32 cellular contexts compared by ENCODE assay signal in the genomic region with DNA sequence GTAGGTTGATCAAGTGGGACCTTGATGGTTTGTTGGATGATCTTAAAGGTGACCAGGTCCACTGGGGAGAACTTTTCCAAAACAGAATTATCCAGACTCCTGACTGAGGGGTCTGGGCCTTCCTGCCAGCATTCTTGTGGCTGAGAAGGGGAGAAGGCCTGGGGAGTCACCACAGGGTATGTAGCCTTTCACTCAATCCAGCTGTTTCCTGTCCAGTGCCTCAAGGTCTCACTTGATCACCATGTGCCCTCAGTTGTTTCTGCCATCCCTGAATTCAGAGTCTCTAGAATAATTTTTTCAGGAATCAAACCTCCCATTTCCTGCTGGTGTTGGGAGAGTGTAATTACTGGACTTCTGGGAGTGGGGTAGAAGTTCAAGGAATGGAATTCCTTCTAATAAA.
"Had no signal": no experiment of that assay in that cellular context is flagged by ENCODE, and none has a peak within 500 bp of the region (broad histone marks: within the 10 kb centered on the region; RNA-seq: fewer than 3 reads in every experiment).

No MANE protein-coding gene starts in this region.

- H3K27me3 Mint-ChIP-seq: activated naive CD8-positive, alpha-beta T cell treated with anti-CD3 and anti-CD28 coated beads, Interleukin-2, amount 50 U/mL, for 24 hours; activated T-cell treated with anti-CD3 and anti-CD28 coated beads, Interleukin-2, amount 50 U/mL, for 24 hours had no signal

- ATAC-seq: activated CD8-positive, alpha-beta memory T cell treated with anti-CD3 and anti-CD28 coated beads, Interleukin-2, amount 10 ng/mL, durations not matched to agents 7 days and 5 days; activated CD8-positive, alpha-beta T cell treated with anti-CD3 and anti-CD28 coated beads, Interleukin-2, amount 10 ng/mL, durations not matched to agents 7 days and 5 days; activated naive CD4-positive, alpha-beta T cell treated with anti-CD3 and anti-CD28 coated beads, Interleukin-2, amount 50 U/mL, for 72 hours; activated naive CD8-positive, alpha-beta T cell treated with anti-CD3 and anti-CD28 coated beads, Interleukin-2, amount 50 U/mL, for 24 hours; Panc1 had no signal

- H3K36me3 Mint-ChIP-seq: activated CD8-positive, alpha-beta memory T cell treated with anti-CD3 and anti-CD28 coated beads, Interleukin-2, amount 10 ng/mL, durations not matched to agents 7 days and 5 days; activated naive CD4-positive, alpha-beta T cell treated with anti-CD3 and anti-CD28 coated beads, Interleukin-2, amount 50 U/mL, for 72 hours; brain had no signal

- H3K9me3 Mint-ChIP-seq: activated naive CD4-positive, alpha-beta T cell treated with anti-CD3 and anti-CD28 coated beads, Interleukin-2, amount 50 U/mL, for 72 hours; activated naive CD8-positive, alpha-beta T cell treated with anti-CD3 and anti-CD28 coated beads, Interleukin-2, amount 50 U/mL, for 24 hours; activated T-cell treated with anti-CD3 and anti-CD28 coated beads, Interleukin-2, amount 50 U/mL, for 24 hours; activated T-helper 1 cell treated with anti-CD3 and anti-CD28 coated beads, Interleukin-12 subunit alpha, Interleukin-12 subunit beta, Interleukin-2, Interleukin-4 antibody, amounts not matched to agents 30 ng/mL and 10 ng/mL and 1 ng/mL, durations not matched to agents 14 hours and 24 hours and 36 hours; brain; central memory CD8-positive, alpha-beta T cell; T-helper 1 cell treated with Interleukin-12 subunit alpha and Interleukin-12 subunit beta and Interleukin-4 antibody, amounts not matched to agents 30 μg/mL and 1 μg/mL, for 36 hours had no signal

- H3K27ac Mint-ChIP-seq: activated CD8-positive, alpha-beta memory T cell treated with anti-CD3 and anti-CD28 coated beads, Interleukin-2, amount 10 ng/mL, durations not matched to agents 7 days and 5 days; activated CD8-positive, alpha-beta T cell treated with anti-CD3 and anti-CD28 coated beads, Interleukin-2, amount 10 ng/mL, durations not matched to agents 7 days and 5 days; activated naive CD4-positive, alpha-beta T cell treated with anti-CD3 and anti-CD28 coated beads, Interleukin-2, amount 50 U/mL, for 72 hours; activated naive CD8-positive, alpha-beta T cell treated with anti-CD3 and anti-CD28 coated beads, Interleukin-2, amount 50 U/mL, for 24 hours; activated T-cell treated with anti-CD3 and anti-CD28 coated beads, Interleukin-2, amount 50 U/mL, for 24 hours; activated T-helper 1 cell treated with anti-CD3 and anti-CD28 coated beads, Interleukin-12 subunit alpha, Interleukin-12 subunit beta, Interleukin-2, Interleukin-4 antibody, amounts not matched to agents 30 ng/mL and 10 ng/mL and 1 ng/mL, durations not matched to agents 14 hours and 24 hours and 36 hours; brain; T-helper 1 cell treated with Interleukin-12 subunit alpha and Interleukin-12 subunit beta and Interleukin-4 antibody, amounts not matched to agents 30 μg/mL and 1 μg/mL, for 36 hours had no signal

- DNase-seq: activated CD4-positive, alpha-beta T cell treated with anti-CD3 and anti-CD28 coated beads for 48 hours; activated CD4-positive, alpha-beta T cell treated with anti-CD3 and anti-CD28 coated beads, Interleukin-2, amount 50 U/mL, for 4 hours; activated CD4-positive, CD25-positive, alpha-beta regulatory T cell treated with anti-CD3 and anti-CD28 coated beads, Interleukin-2, amount 50 U/mL, for 72 hours; activated CD8-positive, alpha-beta memory T cell treated with anti-CD3 and anti-CD28 coated beads, Interleukin-2, amount 10 ng/mL, durations not matched to agents 7 days and 5 days; activated CD8-positive, alpha-beta T cell treated with anti-CD3 and anti-CD28 coated beads, Interleukin-2, amount 10 ng/mL, durations not matched to agents 7 days and 5 days; activated effector memory CD4-positive, alpha-beta T cell treated with Interleukin-2 at 50 U/mL for 16 hours; activated naive CD4-positive, alpha-beta T cell; activated naive CD8-positive, alpha-beta T cell treated with anti-CD3 and anti-CD28 coated beads, Interleukin-2, amount 50 U/mL, for 24 hours; activated T-cell treated with anti-CD3 and anti-CD28 coated beads, Interleukin-2, amount 50 U/mL, for 24 hours; amniotic stem cell; MG63; MV-4-11; NCI-H1092 treated with DMSO at 0.1 percent for 48 hours; NCI-H1417 treated with DMSO at 0.1 percent for 48 hours; NCI-H1694; NCI-H2029; NCI-H2107; NCI-H2171 treated with DMSO at 0.1 percent for 48 hours; NCI-H226; NCI-H510A; NCI-H526 treated with DMSO at 0.1 percent for 48 hours; NK-92 treated with Interleukin-12 subunit alpha and Interleukin-12 subunit beta, amount 100 ng/mL, for 24 hours; OCI-M1; Right ventricle myocardium superior had no signal

- H3K36me3 ChIP-seq: ascending aorta, MG63 had no signal

- H3K9me3 ChIP-seq: ascending aorta, MG63 had no signal

- H3K27ac ChIP-seq: ascending aorta, RWPE1 had no signal

- H3K4me1 ChIP-seq: ascending aorta had no signal

- H3K4me3 ChIP-seq: ascending aorta, MG63 had no signal

- H3K4me1 Mint-ChIP-seq: activated CD8-positive, alpha-beta memory T cell treated with anti-CD3 and anti-CD28 coated beads, Interleukin-2, amount 10 ng/mL, durations not matched to agents 7 days and 5 days; activated naive CD8-positive, alpha-beta T cell treated with anti-CD3 and anti-CD28 coated beads, Interleukin-2, amount 50 U/mL, for 24 hours; brain; central memory CD8-positive, alpha-beta T cell had no signal

- H3K4me3 Mint-ChIP-seq: activated CD8-positive, alpha-beta memory T cell treated with anti-CD3 and anti-CD28 coated beads, Interleukin-2, amount 10 ng/mL, durations not matched to agents 7 days and 5 days; activated CD8-positive, alpha-beta T cell treated with anti-CD3 and anti-CD28 coated beads, Interleukin-2, amount 10 ng/mL, durations not matched to agents 7 days and 5 days; activated naive CD8-positive, alpha-beta T cell treated with anti-CD3 and anti-CD28 coated beads, Interleukin-2, amount 50 U/mL, for 24 hours; activated T-cell treated with anti-CD3 and anti-CD28 coated beads, Interleukin-2, amount 50 U/mL, for 24 hours; activated T-helper 1 cell treated with anti-CD3 and anti-CD28 coated beads, Interleukin-12 subunit alpha, Interleukin-12 subunit beta, Interleukin-2, Interleukin-4 antibody, amounts not matched to agents 30 ng/mL and 10 ng/mL and 1 ng/mL, durations not matched to agents 14 hours and 24 hours and 36 hours; brain; central memory CD8-positive, alpha-beta T cell; T-helper 1 cell treated with Interleukin-12 subunit alpha and Interleukin-12 subunit beta and Interleukin-4 antibody, amounts not matched to agents 30 μg/mL and 1 μg/mL, for 36 hours had no signal

- H3K27me3 ChIP-seq: ascending aorta, MG63 had no signal
